Comparison of ENCODE assay signal across 23 cellular contexts in the genomic region with DNA sequence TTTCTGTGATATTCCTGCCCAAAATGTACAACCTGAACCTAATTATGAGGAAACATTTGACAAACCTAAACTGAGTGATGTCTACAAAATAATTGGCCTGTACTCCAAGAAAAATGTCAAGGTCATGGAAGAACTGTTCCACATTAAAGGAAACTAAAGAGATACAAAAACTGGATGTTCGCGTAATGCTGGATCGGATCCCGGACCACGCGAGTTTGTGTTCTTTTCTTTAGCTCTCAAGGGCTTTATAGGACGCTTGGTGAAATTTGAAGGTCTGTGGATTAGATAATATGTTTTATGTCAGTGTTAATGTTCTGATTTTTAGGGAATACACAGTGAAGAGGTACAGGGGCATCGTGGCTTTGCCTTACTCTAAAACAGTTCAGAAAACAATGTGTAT.
"Had no signal": no experiment of that assay in that cellular context is flagged by ENCODE, and none has a peak within 500 bp of the region (broad histone marks: within the 10 kb centered on the region; RNA-seq: fewer than 3 reads in every experiment).

No MANE protein-coding gene starts in this region.

- H3K36me3 ChIP-seq: colonic mucosa, esophagus muscularis mucosa, esophagus squamous epithelium, gastrocnemius medialis, gastroesophageal sphincter, heart left ventricle, heart right ventricle had no signal

- H3K4me1 ChIP-seq: colonic mucosa, esophagus muscularis mucosa, esophagus squamous epithelium, foreskin keratinocyte, gastrocnemius medialis, gastroesophageal sphincter, heart left ventricle, heart right ventricle had no signal

- DNase-seq: colonic mucosa; cortex of kidney; dermis blood vessel endothelial cell; dorsolateral prefrontal cortex; effector CD4-positive, alpha-beta T cell; effector CD8-positive, alpha-beta T cell; effector memory CD4-positive, alpha-beta T cell; effector memory CD8-positive, alpha-beta T cell; endodermal cell; erythroblast; esophagus squamous epithelium; foreskin fibroblast; foreskin keratinocyte; foreskin melanocyte; gastrocnemius medialis; glutamatergic neuron; heart left ventricle; heart right ventricle had no signal

- H3K27me3 ChIP-seq: colonic mucosa, dorsolateral prefrontal cortex, gastrocnemius medialis had no signal

- ATAC-seq: effector memory CD8-positive, alpha-beta T cell; esophagus mucosa; foreskin keratinocyte; gastrocnemius medialis; gastroesophageal sphincter; heart left ventricle; heart right ventricle had no signal

- H3K9me3 ChIP-seq: colonic mucosa, gastrocnemius medialis had no signal

- H3K27ac ChIP-seq: colonic mucosa, coronary artery, dorsolateral prefrontal cortex, epithelial cell of prostate, esophagus muscularis mucosa, esophagus squamous epithelium, foreskin keratinocyte, gastrocnemius medialis, gastroesophageal sphincter, heart left ventricle, heart right ventricle had no signal

- H3K4me3 ChIP-seq: colonic mucosa, coronary artery, dorsolateral prefrontal cortex, esophagus muscularis mucosa, esophagus squamous epithelium, gastrocnemius medialis, gastroesophageal sphincter, heart left ventricle, heart right ventricle had no signal
